ENCODE assay signal across 8 cellular contexts in the genomic region with DNA sequence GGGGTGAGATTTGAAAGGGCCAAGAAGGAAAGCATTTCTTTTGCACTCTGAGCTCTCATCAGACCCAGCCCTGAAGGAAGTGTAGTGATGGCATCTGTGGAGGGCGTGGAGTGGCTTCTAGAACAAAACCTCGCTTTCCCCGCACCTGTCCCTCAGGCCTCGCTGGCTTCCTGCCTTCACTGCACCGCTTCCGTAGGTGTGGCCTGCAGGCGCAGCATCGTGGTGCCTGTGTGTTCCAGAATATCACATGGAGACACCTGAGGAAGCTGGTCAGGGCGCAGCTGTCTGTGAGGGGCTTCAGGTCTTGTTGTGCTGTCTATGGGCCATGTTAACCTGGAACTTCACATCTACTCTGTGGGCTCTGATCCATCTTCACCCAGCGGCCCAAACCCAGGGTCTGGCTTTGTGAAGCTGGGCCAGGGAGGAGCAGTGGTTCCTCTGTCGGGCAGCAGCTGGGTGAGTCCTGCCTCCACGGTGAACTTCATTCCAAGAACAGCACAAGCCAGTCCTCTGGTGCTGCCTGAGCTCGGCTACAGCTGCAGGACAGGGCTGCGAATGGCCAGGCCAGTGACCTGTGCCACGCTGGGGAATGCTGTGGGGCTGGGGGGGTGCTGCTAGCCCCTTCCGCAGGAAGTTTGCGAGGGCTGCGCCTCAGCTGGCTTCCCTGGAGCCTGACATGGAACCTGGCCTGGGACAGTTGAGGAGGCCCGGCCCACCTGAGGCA. TPM values are rescaled to one million over a fixed set of nuclear protein-coding genes. Genes with fewer than 3 reads are reported as not detected.
DNase-seq lines count a peak whose midpoint lies in the region; ATAC-seq and TF ChIP-seq lines count a peak whose summit lies in the region.

No MANE protein-coding gene starts in this region.

- no peak overlapping the region for H2AFZ ChIP-seq in neuronal stem cell (ENCODE audit: low read length)

- peak overlapping the region; percentile 49 for H3K23ac ChIP-seq in neuronal stem cell (ENCODE audit: low read depth, low read length, poor library complexity)

- H3K4me2 ChIP-seq in neuronal stem cell (ENCODE audit: insufficient read depth, low read length, poor library complexity, severe bottlenecking): no peak overlapping the region

- peak; percentile 94 for ATAC-seq in CD4-positive, alpha-beta T cell (ENCODE audit: poor library complexity)
- ATAC-seq in activated CD4-positive, CD25-positive, alpha-beta regulatory T cell treated with anti-CD3 and anti-CD28 coated beads, Interleukin-2, amount 50 U/mL, for 24 hours: peak; percentile 68 to 72
- no peak for ATAC-seq in GM19397 (IDR thresholded peaks at IDR 0.05; ENCODE audit: unreplicated experiment)

- WGBS in neuronal stem cell (ENCODE audit: extremely low coverage in 2 of 2, insufficient read length in 2 of 2, insufficient replicate concordance in 1 of 2), 2 donors: no CpG with 5 or more reads among the region's 19 CpGs

- H3K9me3 ChIP-seq in CD4-positive, alpha-beta T cell (ENCODE audit: control insufficient read depth, low read length): no peaks in the 10 kb centered on the region
- no peaks in the 10 kb centered on the region for H3K9me3 ChIP-seq in neuronal stem cell (replicated peaks in 1 of 2; ENCODE audit: control insufficient read depth in 2 of 2, insufficient read depth in 1 of 2, low read depth in 1 of 2, low read length in 2 of 2)

- H3K79me1 ChIP-seq in neuronal stem cell (ENCODE audit: low read depth, low read length): no peaks in the 10 kb centered on the region

- no peak overlapping the region for H4K91ac ChIP-seq in neuronal stem cell (ENCODE audit: low read depth, low read length, poor library complexity)

- TF ChIP-seq CTCF in CD4-positive, alpha-beta T cell (IDR thresholded peaks at IDR 0.05): no peak
- no peak for TF ChIP-seq CTCF in choroid plexus epithelial cell (conservative IDR thresholded peaks at IDR 0.05; ENCODE audit: low read depth, low read length)

- POLR2A ChIA-PET in CD4-positive, alpha-beta T cell (lab: Charles Lee): interaction anchor here (0.6 to 2.5 kb wide), 11 partner anchors 9 to 356 kb away, joined by 3 to 42 read pairs (median 4); partner anchors contain the start of genes DSTN and RRBP1

- no peak overlapping the region for H2BK120ac ChIP-seq in neuronal stem cell (ENCODE audit: low read depth, low read length)

- peak overlapping the region; percentile 74 for H3K4me3 Mint-ChIP-seq in CD4-positive, alpha-beta T cell

- H2BK12ac ChIP-seq in neuronal stem cell (ENCODE audit: low read length): no peak overlapping the region

- no peaks in the 10 kb centered on the region for H3K27me3 Mint-ChIP-seq in CD4-positive, alpha-beta T cell

- H3K4me1 ChIP-seq in neuronal stem cell (ENCODE audit: control insufficient read depth in 2 of 2, insufficient read depth in 1 of 2, low read depth in 1 of 2, low read length in 2 of 2): peaks cover 2 to 3% of the 10 kb centered on the region in 2 donors

- H3K36me3 Mint-ChIP-seq in CD4-positive, alpha-beta T cell (ENCODE audit: low read depth): peaks cover 34% of the 10 kb centered on the region

- peak overlapping the region; percentile 88 for H3K27ac Mint-ChIP-seq in CD4-positive, alpha-beta T cell

- peaks cover 8 to 34% of the 10 kb centered on the region in 2 donors for H3K36me3 ChIP-seq in neuronal stem cell (replicated peaks in 1 of 2; ENCODE audit: control insufficient read depth in 2 of 2, insufficient read depth in 2 of 2, low read length in 2 of 2)

- no peaks in the 10 kb centered on the region for H3K9me3 Mint-ChIP-seq in CD4-positive, alpha-beta T cell

- peaks cover 44% of the 10 kb centered on the region for H3K4me1 Mint-ChIP-seq in CD4-positive, alpha-beta T cell (ENCODE audit: low read depth)

- H3K14ac ChIP-seq in neuronal stem cell (ENCODE audit: low read length): no peak overlapping the region

- H2BK5ac ChIP-seq in neuronal stem cell (ENCODE audit: low read length): no peak overlapping the region

- H3K4ac ChIP-seq in neuronal stem cell (ENCODE audit: low read length): no peak overlapping the region

- H2BK15ac ChIP-seq in neuronal stem cell (ENCODE audit: low read length): no peak overlapping the region

- H3K9ac ChIP-seq in neuronal stem cell (ENCODE audit: low read depth, low read length, poor library complexity): peak overlapping the region; percentile 64

- no peak overlapping the region for H4K8ac ChIP-seq in neuronal stem cell (ENCODE audit: low read depth, low read length)

- H3K27ac ChIP-seq in CD4-positive, alpha-beta T cell (ENCODE audit: low read depth, low read length): peak overlapping the region; percentile 83
- H3K27ac ChIP-seq in neuronal stem cell (replicated peaks; ENCODE audit: low read length): no peak overlapping the region

- DNase-seq in CD4-positive, alpha-beta T cell: peak; percentile 42 to 75 (median 60)
- DNase-seq in choroid plexus epithelial cell (ENCODE audit: low read depth): peak; percentile 18
- DNase-seq in neuronal stem cell (ENCODE audit: low spot score): no peak
- DNase-seq in NCI-H1092 (lab: John Stamatoyannopoulos, UW): no peak
- DNase-seq in GM19240 (ENCODE audit: insufficient read length, low spot score): no peak
- no peak for DNase-seq in HuH-7 (ENCODE audit: low spot score)

- H2AK5ac ChIP-seq in neuronal stem cell (ENCODE audit: low read depth, low read length): no peak overlapping the region

- H3K4me3 ChIP-seq in choroid plexus epithelial cell (ENCODE audit: low read depth, low read length) (no peak overlapping the region), neuronal stem cell (ENCODE audit: low read length in 2 of 2) (no peak overlapping the region)

- H3K27me3 ChIP-seq in CD4-positive, alpha-beta T cell (ENCODE audit: control insufficient read depth, insufficient read depth, low read length): no peaks in the 10 kb centered on the region
- H3K27me3 ChIP-seq in neuronal stem cell (ENCODE audit: control insufficient read depth in 3 of 3, insufficient read depth in 3 of 3, low read depth in 1 of 3, low read length in 3 of 3): no peaks in the 10 kb centered on the region

- intact Hi-C loops in CD4-positive, alpha-beta T cell (cut with DNase I, micrococcal nuclease): loop anchor here (1.0 to 5.0 kb wide), 2 partner anchors 41 to 72 kb away; partner anchors contain the start of gene RRBP1 (in 1 of the 2)

- CTCF ChIA-PET in CD4-positive, alpha-beta T cell (lab: Charles Lee): interaction anchor here (0.6 to 2.4 kb wide), 4 partner anchors 49 to 74 kb away, joined by 3 to 8 read pairs (median 4); partner anchors contain the start of gene RRBP1

- H3K18ac ChIP-seq in neuronal stem cell (ENCODE audit: low read length): peak overlapping the region; percentile 53

RNA-seq across cellular contexts. Expression of gene DSTN, which starts 40.9 kb away (rescaled TPM):
- total RNA-seq in CD4-positive, alpha-beta T cell: 10 to 100 TPM; 36.0 to 38.9 TPM
- 252 TPM for polyA plus RNA-seq in neuronal stem cell (2013, experiment 1 of 2)
- polyA plus RNA-seq in neuronal stem cell (2013, experiment 2 of 2): 243 TPM

Comparison
In these comparisons a context has a peak if more than half of its experiments do, and no peak if none do; other contexts are left out.
1. DNase-seq: peak in CD4-positive, alpha-beta T cell (10 of 10) and choroid plexus epithelial cell (single experiment); none in neuronal stem cell (single experiment), NCI-H1092 (single experiment), GM19240 (single experiment) and HuH-7 (single experiment).